Comparison of ENCODE assay signal across 6 cellular contexts in genomic region chr9:788777-789176, GRCh38. TPM values are rescaled to one million over a fixed set of nuclear protein-coding genes. Genes with fewer than 3 reads are reported as not detected.
"Had no signal": no experiment of that assay in that cellular context is flagged by ENCODE, and none has a peak within 500 bp of the region (broad histone marks: within the 10 kb centered on the region; RNA-seq: fewer than 3 reads in every experiment).

No MANE protein-coding gene starts in this region.

- ATAC-seq: GM23338 had no signal

- DNase-seq: H9, HCEC 1CT, IMR-90 had no signal

- H3K9me3 Mint-ChIP-seq: GM23338, H9 had no signal

- H3K4me3 Mint-ChIP-seq: GM23338, H9 had no signal

- H2AFZ ChIP-seq: GM23338 had no signal

- H3K4me2 ChIP-seq: GM23338 had no signal

- H3K4me3 ChIP-seq: GM23338 had no signal

- H3K27ac Mint-ChIP-seq: GM23338, H9 had no signal

RNA-seq across cellular contexts. Expression of gene DMRT1, which starts 52.7 kb away (rescaled TPM):
- total RNA-seq: GM23338, H1, H9, HT-29, IMR-90 had no signal
- polyA plus RNA-seq: GM23338, IMR-90 had no signal
